11 cellular contexts compared by ENCODE assay signal in genomic region chr3:137163241-137163916, GRCh38.
DNase-seq lines count a peak whose midpoint lies in the region; TF ChIP-seq lines count a peak whose summit lies in the region.
"Had no signal": no experiment of that assay in that cellular context is flagged by ENCODE, and none has a peak within 500 bp of the region (broad histone marks: within the 10 kb centered on the region; RNA-seq: fewer than 3 reads in every experiment).

No MANE protein-coding gene starts in this region.

- H3K4me3 ChIP-seq in WERI-Rb-1 (ENCODE audit: low read depth, low read length) (peak overlapping the region; percentile 24), stomach smooth muscle (ENCODE audit: low read length in 2 of 2) (peak overlapping the region; percentile 63 to 65), prostate gland (no peak overlapping the region)

- no peaks in the 10 kb centered on the region for H3K36me3 ChIP-seq in WERI-Rb-1
- no peaks in the 10 kb centered on the region for H3K36me3 ChIP-seq in stomach smooth muscle (ENCODE audit: control insufficient read depth in 2 of 2, insufficient read depth in 2 of 2, low read length in 2 of 2)
- no peaks in the 10 kb centered on the region for H3K36me3 ChIP-seq in prostate gland

- H3K9me3 ChIP-seq in WERI-Rb-1 (ENCODE audit: severe bottlenecking): no peaks in the 10 kb centered on the region
- no peaks in the 10 kb centered on the region for H3K9me3 ChIP-seq in stomach smooth muscle (ENCODE audit: control insufficient read depth in 2 of 2, low read length in 2 of 2)
- no peaks in the 10 kb centered on the region for H3K9me3 ChIP-seq in prostate gland

- intact Hi-C loops in prostate gland (cut with DNase I): no loop called here

- WGBS in prostate gland: 10% methylated on average over 7 of the region's 7 CpGs

- TF ChIP-seq CTCF in WERI-Rb-1 (IDR thresholded peaks at IDR 0.05; ENCODE audit: low read depth, low read length) (no peak), prostate gland (IDR thresholded peaks at IDR 0.05) (no peak)

- DNase-seq in NCI-H128 (lab: John Stamatoyannopoulos, UW; ENCODE audit: unreplicated experiment) (peak; percentile 57), WERI-Rb-1 (peak; percentile 40), left kidney (ENCODE audit: low read depth, low spot score) (peak; percentile 83), inferior parietal cortex (ENCODE audit: extremely low spot score) (no peak), GM03348 (ENCODE audit: low spot score) (no peak), prostate gland (ENCODE audit: low spot score) (no peak)
- DNase-seq: activated gamma-delta T cell treated with Interleukin-2 at 50 U/mL for 16 hours, dermis blood vessel endothelial cell, posterior cingulate gyrus, SHP77 had no signal

- H3K27ac ChIP-seq in WERI-Rb-1 (peak overlapping the region; percentile 39; the same call in 1 of the 2 replicates), stomach smooth muscle (ENCODE audit: low read length) (peak overlapping the region; percentile 96), prostate gland (peak overlapping the region in 1 of 2 donors; percentile 14)

- peaks cover 15% of the 10 kb centered on the region for H3K4me1 ChIP-seq in stomach smooth muscle (ENCODE audit: control insufficient read depth, insufficient read depth, low read length)
- no peaks in the 10 kb centered on the region for H3K4me1 ChIP-seq in prostate gland (replicated peaks)

- H3K27me3 ChIP-seq in WERI-Rb-1 (ENCODE audit: insufficient read depth, low read depth, severe bottlenecking): no peaks in the 10 kb centered on the region
- no peaks in the 10 kb centered on the region for H3K27me3 ChIP-seq in stomach smooth muscle (ENCODE audit: control insufficient read depth in 1 of 2, insufficient read depth in 2 of 2, low read length in 2 of 2)
- no peaks in the 10 kb centered on the region for H3K27me3 ChIP-seq in prostate gland (replicated peaks; ENCODE audit: insufficient read depth)

- H3K9ac ChIP-seq in stomach smooth muscle (ENCODE audit: low read length in 2 of 2): peak overlapping the region; percentile 64 to 80

- no peak for TF ChIP-seq POLR2A in prostate gland (IDR thresholded peaks at IDR 0.05)

Comparison
In these comparisons a context has a peak if more than half of its experiments do, and no peak if none do; other contexts are left out.
1. DNase-seq: peak in NCI-H128 (single experiment), WERI-Rb-1 (single experiment) and left kidney (single experiment); none in inferior parietal cortex (single experiment), GM03348 (single experiment) and prostate gland (single experiment).
2. H3K4me3 ChIP-seq: peak in WERI-Rb-1 (single experiment) and stomach smooth muscle (2 of 2); none in prostate gland (0 of 2).